11 cellular contexts compared by ENCODE assay signal in genomic region chr13:32032780-32033179, GRCh38. TPM values are rescaled to one million over a fixed set of nuclear protein-coding genes. Genes with fewer than 3 reads are reported as not detected.
DNase-seq lines count a peak whose midpoint lies in the region; ATAC-seq and TF ChIP-seq lines count a peak whose summit lies in the region.
"Had no signal": no experiment of that assay in that cellular context is flagged by ENCODE, and none has a peak within 500 bp of the region (broad histone marks: within the 10 kb centered on the region; RNA-seq: fewer than 3 reads in every experiment).

No MANE protein-coding gene starts in this region.

- intact Hi-C loops in activated T-helper 2 cell treated with anti-CD3 and anti-CD28 coated beads, Interferon-gamma antibody, Interleukin-2, Interleukin-4, amounts not matched to agents 10 μg/mL and 5 μg/mL and 100 μg/mL, durations not matched to agents 14 hours and 24 hours and 36 hours (cut with micrococcal nuclease): loop anchor here (5.0 to 10.0 kb wide), 4 partner anchors 85 to 502 kb away; partner anchors contain the start of genes N4BP2L1 and N4BP2L2

- H3K27me3 Mint-ChIP-seq in CD4-positive, CD25-positive, alpha-beta regulatory T cell: peaks cover 57% of the 10 kb centered on the region
- peaks cover 5% of the 10 kb centered on the region for H3K27me3 Mint-ChIP-seq in activated T-helper 2 cell treated with anti-CD3 and anti-CD28 coated beads, Interferon-gamma antibody, Interleukin-2, Interleukin-4, amounts not matched to agents 10 μg/mL and 5 μg/mL and 100 μg/mL, durations not matched to agents 14 hours and 24 hours and 36 hours (ENCODE audit: low read depth)
- peaks cover 12% of the 10 kb centered on the region for H3K27me3 Mint-ChIP-seq in nephron (ENCODE audit: low read depth)

- H3K27ac Mint-ChIP-seq in CD4-positive, CD25-positive, alpha-beta regulatory T cell: no peak overlapping the region
- H3K27ac Mint-ChIP-seq in activated T-helper 2 cell treated with anti-CD3 and anti-CD28 coated beads, Interferon-gamma antibody, Interleukin-2, Interleukin-4, amounts not matched to agents 10 μg/mL and 5 μg/mL and 100 μg/mL, durations not matched to agents 14 hours and 24 hours and 36 hours: no peak overlapping the region
- H3K27ac Mint-ChIP-seq in nephron: peak overlapping the region in 1 of 3 experiments; percentile 38

- H3K9me3 ChIP-seq in CD4-positive, CD25-positive, alpha-beta regulatory T cell (ENCODE audit: control insufficient read depth in 2 of 2, low read length in 2 of 2): no peaks in the 10 kb centered on the region
- H3K9me3 ChIP-seq in WERI-Rb-1 (ENCODE audit: severe bottlenecking): no peaks in the 10 kb centered on the region

- H3K36me3 Mint-ChIP-seq in CD4-positive, CD25-positive, alpha-beta regulatory T cell: no peaks in the 10 kb centered on the region
- H3K36me3 Mint-ChIP-seq in activated T-helper 2 cell treated with anti-CD3 and anti-CD28 coated beads, Interferon-gamma antibody, Interleukin-2, Interleukin-4, amounts not matched to agents 10 μg/mL and 5 μg/mL and 100 μg/mL, durations not matched to agents 14 hours and 24 hours and 36 hours (ENCODE audit: low read depth): peaks cover 2% of the 10 kb centered on the region
- no peaks in the 10 kb centered on the region for H3K36me3 Mint-ChIP-seq in nephron (ENCODE audit: low read depth)

- no peak for ATAC-seq in CD4-positive, CD25-positive, alpha-beta regulatory T cell (ENCODE audit: low read depth in 2 of 2)

- no peaks in the 10 kb centered on the region for H3K36me3 ChIP-seq in CD4-positive, CD25-positive, alpha-beta regulatory T cell (ENCODE audit: control insufficient read depth, insufficient read depth, low read length)
- H3K36me3 ChIP-seq in WERI-Rb-1: peaks cover 4% of the 10 kb centered on the region

- no peak overlapping the region for H3K4me3 ChIP-seq in CD4-positive, CD25-positive, alpha-beta regulatory T cell (ENCODE audit: low read depth, low read length)
- H3K4me3 ChIP-seq in HFF-Myc (replicated peaks; ENCODE audit: low read depth, low read length) (peak overlapping the region; percentile 67), WERI-Rb-1 (ENCODE audit: low read depth, low read length) (no peak overlapping the region)

- peak overlapping the region; percentile 23 to 89 (median 40) for H3K4me3 Mint-ChIP-seq in CD4-positive, CD25-positive, alpha-beta regulatory T cell
- peak overlapping the region; percentile 94 for H3K4me3 Mint-ChIP-seq in activated T-helper 2 cell treated with anti-CD3 and anti-CD28 coated beads, Interferon-gamma antibody, Interleukin-2, Interleukin-4, amounts not matched to agents 10 μg/mL and 5 μg/mL and 100 μg/mL, durations not matched to agents 14 hours and 24 hours and 36 hours (ENCODE audit: low read depth)
- H3K4me3 Mint-ChIP-seq in nephron: peak overlapping the region; percentile 70 to 95 (median 94)

- no peak for TF ChIP-seq CTCF in HFF-Myc (IDR thresholded peaks at IDR 0.05; ENCODE audit: low read depth, low read length, missing control alignments)
- no peak for TF ChIP-seq CTCF in nephron (IDR thresholded peaks at IDR 0.05; ENCODE audit: unreplicated experiment in 3 of 3)
- TF ChIP-seq CTCF in WERI-Rb-1 (IDR thresholded peaks at IDR 0.05; ENCODE audit: low read depth, low read length): no peak

- H3K9me3 Mint-ChIP-seq in CD4-positive, CD25-positive, alpha-beta regulatory T cell: peaks cover 0 to 1% (median 0%) of the 10 kb centered on the region in 7 donors
- H3K9me3 Mint-ChIP-seq in activated T-helper 2 cell treated with anti-CD3 and anti-CD28 coated beads, Interferon-gamma antibody, Interleukin-2, Interleukin-4, amounts not matched to agents 10 μg/mL and 5 μg/mL and 100 μg/mL, durations not matched to agents 14 hours and 24 hours and 36 hours: no peaks in the 10 kb centered on the region
- H3K9me3 Mint-ChIP-seq in nephron: no peaks in the 10 kb centered on the region
- H3K9me3 Mint-ChIP-seq: stimulated activated naive CD8-positive, alpha-beta T cell treated with anti-CD3 and anti-CD28 coated beads, Interleukin-15, Interleukin-2, amounts not matched to agents 100 ng/mL and 50 ng/mL, for 24 hours had no signal

- H3K4me1 Mint-ChIP-seq in CD4-positive, CD25-positive, alpha-beta regulatory T cell: peaks cover 5 to 35% (median 15%) of the 10 kb centered on the region in 4 donors
- H3K4me1 Mint-ChIP-seq in activated T-helper 2 cell treated with anti-CD3 and anti-CD28 coated beads, Interferon-gamma antibody, Interleukin-2, Interleukin-4, amounts not matched to agents 10 μg/mL and 5 μg/mL and 100 μg/mL, durations not matched to agents 14 hours and 24 hours and 36 hours (ENCODE audit: low read depth): peaks cover 65% of the 10 kb centered on the region
- peaks cover 61% of the 10 kb centered on the region for H3K4me1 Mint-ChIP-seq in nephron

- no peak overlapping the region for H3K27ac ChIP-seq in CD4-positive, CD25-positive, alpha-beta regulatory T cell (ENCODE audit: insufficient read depth, low read length, poor library complexity, severe bottlenecking)
- H3K27ac ChIP-seq in WERI-Rb-1: no peak overlapping the region

- H3K4me1 ChIP-seq in CD4-positive, CD25-positive, alpha-beta regulatory T cell (ENCODE audit: control insufficient read depth, insufficient read depth, low read length, poor library complexity, severe bottlenecking): no peaks in the 10 kb centered on the region

- peaks cover 16% of the 10 kb centered on the region for H3K27me3 ChIP-seq in CD4-positive, CD25-positive, alpha-beta regulatory T cell (ENCODE audit: control insufficient read depth, insufficient read depth, low read length)
- H3K27me3 ChIP-seq in WERI-Rb-1 (ENCODE audit: insufficient read depth, low read depth, severe bottlenecking): no peaks in the 10 kb centered on the region

- DNase-seq in CD4-positive, CD25-positive, alpha-beta regulatory T cell: no peak
- DNase-seq in HFF-Myc (ENCODE audit: extremely low read depth, low read depth) (no peak), islet precursor cell (no peak), WERI-Rb-1 (no peak), NCI-H187 (lab: John Stamatoyannopoulos, UW) (no peak), NCI-H2196 (lab: John Stamatoyannopoulos, UW; ENCODE audit: unreplicated experiment) (no peak)
- no peak for DNase-seq in activated T-helper 2 cell treated with anti-CD3 and anti-CD28 coated beads, Interferon-gamma antibody, Interleukin-2, Interleukin-4, amounts not matched to agents 10 μg/mL and 5 μg/mL and 100 μg/mL, durations not matched to agents 14 hours and 24 hours and 36 hours (ENCODE audit: low spot score)
- DNase-seq: NCI-H1105; stimulated activated CD4-positive, alpha-beta T cell treated with anti-CD3 and anti-CD28 coated beads, Interleukin-4, amount 100 ng/mL, for 4 hours had no signal

RNA-seq across cellular contexts. Expression of gene FRY, which starts 1.2 kb away (rescaled TPM):
- 12.8 TPM for total RNA-seq in CD4-positive, CD25-positive, alpha-beta regulatory T cell
- polyA plus RNA-seq in CD4-positive, CD25-positive, alpha-beta regulatory T cell: 1 to 10 TPM in 3 of 4 donors, under 1 TPM in 1; 0.96 to 1.0 (median 1.0) TPM
- 3.7 and 7.4 TPM in 2 replicates for total RNA-seq in activated T-helper 2 cell treated with anti-CD3 and anti-CD28 coated beads, Interferon-gamma antibody, Interleukin-2, Interleukin-4, amounts not matched to agents 10 μg/mL and 5 μg/mL and 100 μg/mL, durations not matched to agents 14 hours and 24 hours and 36 hours

Comparison
In these comparisons a context has a peak if more than half of its experiments do, and no peak if none do; other contexts are left out.
1. H3K4me3 Mint-ChIP-seq: peak in every context shown above with its lines; median percentile 94 in activated T-helper 2 cell treated with anti-CD3 and anti-CD28 coated beads, Interferon-gamma antibody, Interleukin-2, Interleukin-4, amounts not matched to agents 10 μg/mL and 5 μg/mL and 100 μg/mL, durations not matched to agents 14 hours and 24 hours and 36 hours; 94 in nephron; 40 in CD4-positive, CD25-positive, alpha-beta regulatory T cell.